26 cellular contexts compared by ENCODE assay signal in genomic region chr3:120300971-120301370, GRCh38.
"Had no signal": no experiment of that assay in that cellular context is flagged by ENCODE, and none has a peak within 500 bp of the region (broad histone marks: within the 10 kb centered on the region; RNA-seq: fewer than 3 reads in every experiment).

No MANE protein-coding gene starts in this region.

- H3K27ac ChIP-seq: dorsolateral prefrontal cortex, heart right ventricle, neutrophil, pancreas, sigmoid colon, thoracic aorta, tibial nerve, upper lobe of left lung, uterus had no signal

- DNase-seq: cortex of kidney; dorsolateral prefrontal cortex; effector CD4-positive, alpha-beta T cell; foreskin melanocyte; glutamatergic neuron; heart right ventricle; hippocampal formation; islet precursor cell; kidney glomerular epithelial cell; left colon; left ventricle myocardium superior; mesenchymal stem cell; mucosa of descending colon; naive B cell; pancreas; sigmoid colon; stimulated activated CD4-positive, alpha-beta T cell treated with anti-CD3 and anti-CD28 coated beads, Interleukin-2, amount 100 ng/mL, for 24 hours; stimulated activated CD4-positive, alpha-beta T cell treated with anti-CD3 and anti-CD28 coated beads, Interleukin-4, amount 100 ng/mL, for 24 hours; upper lobe of left lung; uterus had no signal

- ATAC-seq: heart right ventricle; left colon; left ventricle myocardium superior; mucosa of descending colon; natural killer cell treated with Interleukin-12 subunit alpha and Interleukin-12 subunit beta and Interleukin-15 and Interleukin-18, amount 100 ng/mL, for 72 hours; stimulated activated memory B cell treated with anti-CD40 and anti-IgM and Interleukin-4, amounts not matched to agents 10 μg/mL and 1 μg/mL and 100 μg/mL, for 72 hours had no signal

- FAIRE-seq: pancreas had no signal

- H3K4me3 ChIP-seq: dorsolateral prefrontal cortex, heart right ventricle, lung, mucosa of descending colon, pancreas, sigmoid colon, thoracic aorta, tibial nerve, upper lobe of left lung, uterus had no signal

- H3K9me3 ChIP-seq: heart right ventricle, mucosa of descending colon, neutrophil, pancreas, sigmoid colon, thoracic aorta, tibial nerve, upper lobe of left lung, uterus had no signal

- H3K27me3 ChIP-seq: dorsolateral prefrontal cortex, pancreas, sigmoid colon, tibial nerve, upper lobe of left lung, uterus had no signal

- H3K36me3 ChIP-seq: heart right ventricle, neutrophil, pancreas, sigmoid colon, thoracic aorta, tibial nerve, upper lobe of left lung, uterus had no signal

- H3K4me1 ChIP-seq: sigmoid colon, tibial nerve, upper lobe of left lung, uterus had no signal
